In genomic region chr18:50247562-50247961, GRCh38 we compare ENCODE assay signal across 10 cellular contexts. TPM values are rescaled to one million over a fixed set of nuclear protein-coding genes. Genes with fewer than 3 reads are reported as not detected.
"Had no signal": no experiment of that assay in that cellular context is flagged by ENCODE, and none has a peak within 500 bp of the region (broad histone marks: within the 10 kb centered on the region; RNA-seq: fewer than 3 reads in every experiment).

No MANE protein-coding gene starts in this region.

- H3K4me2 ChIP-seq: GM23338 had no signal

- H3K9me3 ChIP-seq: HAP-1 had no signal

- H2AFZ ChIP-seq: GM23248, GM23338 had no signal

- H3K27ac ChIP-seq: GM23248 had no signal

- ATAC-seq: GM23338, HCT116 had no signal

- DNase-seq: GM23248, GOT3, H7, HCEC 1CT, HFFc6 had no signal

- H3K4me3 Mint-ChIP-seq: GM23338, HFFc6 had no signal

- H3K27ac Mint-ChIP-seq: GM23338, HFFc6 had no signal

- H3K36me3 ChIP-seq: HAP-1 had no signal

- FAIRE-seq: H1, H54 had no signal

- H3K9ac ChIP-seq: GM23248 had no signal

- H3K4me3 ChIP-seq: GM23248, GM23338, HAP-1 had no signal

- H3K4me1 ChIP-seq: HAP-1 had no signal

RNA-seq across cellular contexts. Expression of gene CFAP53, which starts 18.7 kb away (rescaled TPM):
- total RNA-seq: GM23338, H7 had no signal

RNA-seq across cellular contexts. Expression of gene MYO5B, which starts 52.6 kb away (rescaled TPM):
- total RNA-seq: GM23248 had no signal
